ENCODE assay signal across 8 cellular contexts in genomic region chr12:49868952-49869815, GRCh38. TPM values are rescaled to one million over a fixed set of nuclear protein-coding genes. Genes with fewer than 3 reads are reported as not detected.
DNase-seq lines count a peak whose midpoint lies in the region; ATAC-seq, FAIRE-seq and TF ChIP-seq lines count a peak whose summit lies in the region.

No MANE protein-coding gene starts in this region.

- peaks cover 16% of the 10 kb centered on the region for H3K4me1 Mint-ChIP-seq in astrocyte (ENCODE audit: low read depth, unreplicated experiment)
- H3K4me1 Mint-ChIP-seq in activated CD8-positive, alpha-beta T cell treated with anti-CD3 and anti-CD28 coated beads for 36 hours (ENCODE audit: low read depth), result no peaks in the 10 kb centered on the region

- H3K9ac ChIP-seq in astrocyte (ENCODE audit: low read length), result no peak overlapping the region

- H2AFZ ChIP-seq in astrocyte (ENCODE audit: low read depth, low read length), result no peak overlapping the region

- TF ChIP-seq POLR2A in stomach (IDR thresholded peaks at IDR 0.05), result no peak

- peaks cover 5% of the 10 kb centered on the region for H3K27me3 ChIP-seq in astrocyte (ENCODE audit: insufficient read depth, low read length)
- peaks cover 0 to 8% (median 0%) of the 10 kb centered on the region in 3 donors for H3K27me3 ChIP-seq in stomach

- no peak for TF ChIP-seq CTCF in astrocyte (IDR thresholded peaks at IDR 0.05; ENCODE audit: insufficient read depth, low read depth, low read length)
- TF ChIP-seq CTCF in stomach (IDR thresholded peaks at IDR 0.05), result no peak
- no peak for TF ChIP-seq CTCF in activated CD8-positive, alpha-beta T cell treated with anti-CD3 and anti-CD28 coated beads for 36 hours (IDR thresholded peaks at IDR 0.05)

- peak overlapping the region; percentile 40 for H3K4me2 ChIP-seq in astrocyte (ENCODE audit: low read length)

- WGBS in stomach, 5 donors, result 11 to 28% (median 15%) methylated on average over 6 to 16 of the region's 16 CpGs

- H3K36me3 Mint-ChIP-seq in astrocyte (ENCODE audit: low read depth, unreplicated experiment), result no peaks in the 10 kb centered on the region
- H3K36me3 Mint-ChIP-seq in activated CD8-positive, alpha-beta T cell treated with anti-CD3 and anti-CD28 coated beads for 36 hours (ENCODE audit: low read depth), result no peaks in the 10 kb centered on the region

- CTCF ChIA-PET in activated CD8-positive, alpha-beta T cell treated with anti-CD3 and anti-CD28 coated beads for 36 hours (lab: Charles Lee), result interaction anchor here (0.6 to 5.0 kb wide), 8 partner anchors 17 to 128 kb away, joined by 3 to 43 read pairs (median 4); partner anchors contain the start of genes BCDIN3D and TMBIM6

- DNase-seq in COR-L47 (lab: John Stamatoyannopoulos, UW) (peak; percentile 97), NCI-H1694 treated with DMSO at 0.1 percent for 48 hours (lab: John Stamatoyannopoulos, UW) (peak; percentile 81), astrocyte (ENCODE audit: low read depth) (peak; percentile 97), inferior parietal cortex (ENCODE audit: extremely low spot score) (peak; percentile 77), stomach (peak; percentile 83), T-helper 1 cell (no peak), NOMO-1 treated with DMSO at 0.1 percent for 48 hours (lab: John Stamatoyannopoulos, UW; ENCODE audit: unreplicated experiment) (no peak)
- DNase-seq in activated CD8-positive, alpha-beta T cell treated with anti-CD3 and anti-CD28 coated beads for 36 hours, result no peak

- POLR2A ChIA-PET in activated CD8-positive, alpha-beta T cell treated with anti-CD3 and anti-CD28 coated beads for 36 hours (lab: Charles Lee), result interaction anchor here (1.0 to 1.1 kb wide), 2 partner anchors 16 to 165 kb away, joined by 3 read pairs; no protein-coding TSS in a partner anchor

- H4K20me1 ChIP-seq in astrocyte (ENCODE audit: insufficient read depth, low read length), result no peaks in the 10 kb centered on the region

- H3K27ac ChIP-seq in astrocyte (ENCODE audit: low read depth, low read length), result peak overlapping the region; percentile 36
- H3K27ac ChIP-seq in stomach, result peak overlapping the region; percentile 51 to 76 (median 63)

- no peak for TF ChIP-seq EP300 in stomach (IDR thresholded peaks at IDR 0.05)

- H3K4me1 ChIP-seq in astrocyte (ENCODE audit: insufficient read depth, low read length), result peaks cover 16% of the 10 kb centered on the region
- peaks cover 28 to 35% (median 29%) of the 10 kb centered on the region in 4 donors for H3K4me1 ChIP-seq in stomach

- ATAC-seq in activated CD8-positive, alpha-beta T cell treated with anti-CD3 and anti-CD28 coated beads for 36 hours, result no peak

- peaks cover 2% of the 10 kb centered on the region for H3K9me3 Mint-ChIP-seq in astrocyte (ENCODE audit: unreplicated experiment)
- no peaks in the 10 kb centered on the region for H3K9me3 Mint-ChIP-seq in activated CD8-positive, alpha-beta T cell treated with anti-CD3 and anti-CD28 coated beads for 36 hours

- no peak overlapping the region for H3K27ac Mint-ChIP-seq in astrocyte (ENCODE audit: unreplicated experiment)
- no peak overlapping the region for H3K27ac Mint-ChIP-seq in activated CD8-positive, alpha-beta T cell treated with anti-CD3 and anti-CD28 coated beads for 36 hours

- intact Hi-C loops in stomach (cut with DNase I; ENCODE audit: low total_unique reads), result no loop called here
- intact Hi-C loops in activated CD8-positive, alpha-beta T cell treated with anti-CD3 and anti-CD28 coated beads for 36 hours (cut with micrococcal nuclease), result no loop called here

- no peaks in the 10 kb centered on the region for H3K36me3 ChIP-seq in astrocyte (ENCODE audit: insufficient read depth, low read length)
- H3K36me3 ChIP-seq in stomach, result no peaks in the 10 kb centered on the region

- peaks cover 57% of the 10 kb centered on the region for H3K27me3 Mint-ChIP-seq in astrocyte (ENCODE audit: low read depth, unreplicated experiment)
- no peaks in the 10 kb centered on the region for H3K27me3 Mint-ChIP-seq in activated CD8-positive, alpha-beta T cell treated with anti-CD3 and anti-CD28 coated beads for 36 hours

- H3K4me3 ChIP-seq in astrocyte (ENCODE audit: insufficient read depth, low read depth, low read length), result no peak overlapping the region
- no peak overlapping the region for H3K4me3 ChIP-seq in stomach

- no peaks in the 10 kb centered on the region for H3K79me2 ChIP-seq in astrocyte (ENCODE audit: insufficient read depth, low read length)

- no peaks in the 10 kb centered on the region for H3K9me3 ChIP-seq in astrocyte (ENCODE audit: insufficient read depth, low read depth, low read length)
- no peaks in the 10 kb centered on the region for H3K9me3 ChIP-seq in stomach

- no peak overlapping the region for H3K4me3 Mint-ChIP-seq in astrocyte (ENCODE audit: unreplicated experiment)
- no peak overlapping the region for H3K4me3 Mint-ChIP-seq in activated CD8-positive, alpha-beta T cell treated with anti-CD3 and anti-CD28 coated beads for 36 hours

- FAIRE-seq in astrocyte (lab: Jason Lieb, UNC), result no peak

RNA-seq across cellular contexts. Expression of gene BCDIN3D, which starts 26.3 kb away (rescaled TPM):
- total RNA-seq in astrocyte, result 3.1 and 3.7 TPM in 2 replicates
- 10 to 100 TPM in 1 of 5 donors, 1 to 10 TPM in 2, under 1 TPM in 1, not detected in 1; 0.58 to 14.7 (median 3.6) TPM for total RNA-seq in stomach
- 1 to 10 TPM; 1.8 to 2.7 (median 2.6) TPM for polyA plus RNA-seq in stomach
- 1 to 10 TPM; 5.0 to 5.3 TPM for total RNA-seq in activated CD8-positive, alpha-beta T cell treated with anti-CD3 and anti-CD28 coated beads for 36 hours

RNA-seq across cellular contexts. Expression of gene FAIM2, which starts 34.5 kb away (rescaled TPM):
- total RNA-seq in astrocyte (0.10 and 0.18 TPM in 2 replicates), stomach (10 to 100 TPM in 2 of 5 donors, 1 to 10 TPM in 3; 1.2 to 44.6 (median 2.2) TPM)
- polyA plus RNA-seq in stomach, result 1 to 10 TPM; 1.1 to 1.8 (median 1.6) TPM
- total RNA-seq in activated CD8-positive, alpha-beta T cell treated with anti-CD3 and anti-CD28 coated beads for 36 hours, result under 1 TPM; 0.22 to 0.56 TPM

RNA-seq across cellular contexts. Expression of gene NCKAP5L, which starts 41.0 kb away (rescaled TPM):
- total RNA-seq in astrocyte (59.5 and 60.4 TPM in 2 replicates), stomach (10 to 100 TPM in 2 of 5 donors, 1 to 10 TPM in 3; 4.9 to 16.5 (median 8.3) TPM)
- 1 to 10 TPM; 3.5 to 9.7 (median 4.1) TPM for polyA plus RNA-seq in stomach
- total RNA-seq in activated CD8-positive, alpha-beta T cell treated with anti-CD3 and anti-CD28 coated beads for 36 hours, result 1 to 10 TPM; 5.5 to 5.7 TPM

Comparison
In these comparisons a context has a peak if more than half of its experiments do, and no peak if none do; other contexts are left out.
1. DNase-seq: peak in COR-L47 (single experiment), NCI-H1694 treated with DMSO at 0.1 percent for 48 hours (single experiment), astrocyte (single experiment), inferior parietal cortex (single experiment) and stomach (single experiment); none in T-helper 1 cell (0 of 5), NOMO-1 treated with DMSO at 0.1 percent for 48 hours (single experiment) and activated CD8-positive, alpha-beta T cell treated with anti-CD3 and anti-CD28 coated beads for 36 hours (single experiment).